ENCODE assay signal across 8 cellular contexts in genomic region chr1:111516008-111516535, GRCh38. TPM values are rescaled to one million over a fixed set of nuclear protein-coding genes. Genes with fewer than 3 reads are reported as not detected.
DNase-seq lines count a peak whose midpoint lies in the region; ATAC-seq and TF ChIP-seq lines count a peak whose summit lies in the region.

No MANE protein-coding gene starts in this region.

- H3K27ac Mint-ChIP-seq in activated T-cell treated with anti-CD3 and anti-CD28 coated beads, Interleukin-2, amount 50 U/mL, for 72 hours, result peak overlapping the region; percentile 69
- peak overlapping the region; percentile 15 for H3K27ac Mint-ChIP-seq in progenitor cell of endocrine pancreas

- H3K4me3 Mint-ChIP-seq in activated T-cell treated with anti-CD3 and anti-CD28 coated beads, Interleukin-2, amount 50 U/mL, for 72 hours, result peak overlapping the region; percentile 73 to 76
- H3K4me3 Mint-ChIP-seq in progenitor cell of endocrine pancreas (ENCODE audit: low read depth), result no peak overlapping the region

- peak; percentile 44 to 56 for ATAC-seq in activated T-cell treated with anti-CD3 and anti-CD28 coated beads, Interleukin-2, amount 50 U/mL, for 72 hours (replicated peaks in 1 of 2)
- ATAC-seq in Right ventricle myocardium inferior, result peak; percentile 71
- no peak for ATAC-seq in GM19035 (IDR thresholded peaks at IDR 0.05; ENCODE audit: unreplicated experiment)

- no peaks in the 10 kb centered on the region for H3K9me3 Mint-ChIP-seq in activated T-cell treated with anti-CD3 and anti-CD28 coated beads, Interleukin-2, amount 50 U/mL, for 72 hours
- H3K9me3 Mint-ChIP-seq in progenitor cell of endocrine pancreas (ENCODE audit: low read depth), result no peaks in the 10 kb centered on the region

- H3K27me3 Mint-ChIP-seq in activated T-cell treated with anti-CD3 and anti-CD28 coated beads, Interleukin-2, amount 50 U/mL, for 72 hours (ENCODE audit: low read depth), result no peaks in the 10 kb centered on the region
- H3K27me3 Mint-ChIP-seq in progenitor cell of endocrine pancreas, result no peaks in the 10 kb centered on the region

- peak; percentile 74 for DNase-seq in activated CD8-positive, alpha-beta memory T cell treated with anti-CD3 and anti-CD28 coated beads for 24 hours
- no peak for DNase-seq in activated CD8-positive, alpha-beta memory T cell treated with anti-CD3 and anti-CD28 coated beads, Interleukin-2, amount 50 U/mL, for 48 hours
- DNase-seq in KBM-7, result peak; percentile 100
- peak; percentile 37 to 44 for DNase-seq in activated T-cell treated with anti-CD3 and anti-CD28 coated beads, Interleukin-2, amount 50 U/mL, for 72 hours
- peak; percentile 81 for DNase-seq in Right ventricle myocardium inferior (ENCODE audit: missing footprints)
- no peak for DNase-seq in progenitor cell of endocrine pancreas (ENCODE audit: low spot score, unreplicated experiment)
- no peak for DNase-seq in activated CD4-positive, CD25-positive, alpha-beta regulatory T cell treated with anti-CD3 and anti-CD28 coated beads, Interleukin-2, amount 50 U/mL, for 72 hours

- H3K36me3 Mint-ChIP-seq in activated T-cell treated with anti-CD3 and anti-CD28 coated beads, Interleukin-2, amount 50 U/mL, for 72 hours (ENCODE audit: insufficient read depth in 2 of 2), result no peaks in the 10 kb centered on the region
- no peaks in the 10 kb centered on the region for H3K36me3 Mint-ChIP-seq in progenitor cell of endocrine pancreas (ENCODE audit: insufficient read depth)

- H3K4me1 Mint-ChIP-seq in activated T-cell treated with anti-CD3 and anti-CD28 coated beads, Interleukin-2, amount 50 U/mL, for 72 hours (ENCODE audit: low read depth), result peaks cover 50% of the 10 kb centered on the region
- peaks cover 2% of the 10 kb centered on the region for H3K4me1 Mint-ChIP-seq in progenitor cell of endocrine pancreas (ENCODE audit: low read depth)

- TF ChIP-seq CTCF in progenitor cell of endocrine pancreas (IDR thresholded peaks at IDR 0.05; ENCODE audit: unreplicated experiment), result peak; percentile 10

- intact Hi-C loops in Right ventricle myocardium inferior (cut with DNase I), result loop anchor here (1.0 to 10.0 kb wide), 2 partner anchors 76 to 109 kb away; no protein-coding TSS in a partner anchor

- in situ Hi-C loops in KBM-7 (cut with MboI; ENCODE audit: low pct_unique_long_range_greater_than_20kb, low sequenced_read_pairs), result no loop called here

RNA-seq across cellular contexts. Expression of gene ADORA3, which starts 12.6 kb away (rescaled TPM):
- total RNA-seq in activated T-cell treated with anti-CD3 and anti-CD28 coated beads, Interleukin-2, amount 50 U/mL, for 72 hours, result under 1 TPM in 1 of 2 donors, not detected in 1; 0.58 TPM
- total RNA-seq in Right ventricle myocardium inferior (3.8 TPM), progenitor cell of endocrine pancreas (not detected in 2 replicates)

RNA-seq across cellular contexts. Expression of gene TMIGD3, which starts 12.6 kb away (rescaled TPM):
- not detected for total RNA-seq in activated T-cell treated with anti-CD3 and anti-CD28 coated beads, Interleukin-2, amount 50 U/mL, for 72 hours
- total RNA-seq in Right ventricle myocardium inferior (1.7 TPM), progenitor cell of endocrine pancreas (not detected in 2 replicates)

RNA-seq across cellular contexts. Expression of gene C1orf162, which starts 42.3 kb away (rescaled TPM):
- total RNA-seq in activated T-cell treated with anti-CD3 and anti-CD28 coated beads, Interleukin-2, amount 50 U/mL, for 72 hours, result 10 to 100 TPM; 11.4 to 11.7 TPM
- total RNA-seq in Right ventricle myocardium inferior, result 9.5 TPM
- total RNA-seq in progenitor cell of endocrine pancreas, result 0.55 and 0.69 TPM in 2 replicates

Comparison
In these comparisons a context has a peak if more than half of its experiments do, and no peak if none do; other contexts are left out.
1. DNase-seq: peak in activated CD8-positive, alpha-beta memory T cell treated with anti-CD3 and anti-CD28 coated beads for 24 hours (single experiment), KBM-7 (single experiment), activated T-cell treated with anti-CD3 and anti-CD28 coated beads, Interleukin-2, amount 50 U/mL, for 72 hours (2 of 2) and Right ventricle myocardium inferior (single experiment); none in activated CD8-positive, alpha-beta memory T cell treated with anti-CD3 and anti-CD28 coated beads, Interleukin-2, amount 50 U/mL, for 48 hours (single experiment), progenitor cell of endocrine pancreas (single experiment) and activated CD4-positive, CD25-positive, alpha-beta regulatory T cell treated with anti-CD3 and anti-CD28 coated beads, Interleukin-2, amount 50 U/mL, for 72 hours (single experiment).